Comparison of ENCODE assay signal across 8 cellular contexts in genomic region chr12:188910-189621, GRCh38. TPM values are rescaled to one million over a fixed set of nuclear protein-coding genes. Genes with fewer than 3 reads are reported as not detected.
DNase-seq lines count a peak whose midpoint lies in the region; ATAC-seq and TF ChIP-seq lines count a peak whose summit lies in the region.

No MANE protein-coding gene starts in this region.

- intact Hi-C loops in adrenal gland (cut with DNase I) = no loop called here
- intact Hi-C loops in left ventricle myocardium inferior (cut with micrococcal nuclease) = no loop called here
- intact Hi-C loops in vagina (cut with DNase I) = no loop called here

- H3K27ac ChIP-seq in adrenal gland = no peak overlapping the region
- H3K27ac ChIP-seq in left ventricle myocardium inferior (replicated peaks) = peak overlapping the region; percentile 57
- no peak overlapping the region for H3K27ac ChIP-seq in parathyroid adenoma
- H3K27ac ChIP-seq in vagina = no peak overlapping the region

- DNase-seq in AG09309 (ENCODE audit: low read depth) (no peak), GM19238 (ENCODE audit: insufficient read length, low spot score) (peak; percentile 58), NOMO-1 treated with DMSO at 0.1 percent for 48 hours (lab: John Stamatoyannopoulos, UW; ENCODE audit: unreplicated experiment) (peak; percentile 65), adrenal gland (peak in 5 of 7 donors; percentile 46 to 57 (median 52)), left ventricle myocardium inferior (peak; percentile 55), vagina (ENCODE audit: extremely low spot score in 2 of 2) (no peak)

- no peak overlapping the region for H3K9ac ChIP-seq in parathyroid adenoma

- no peak for TF ChIP-seq POLR2A in adrenal gland (IDR thresholded peaks at IDR 0.05)
- no peak for TF ChIP-seq POLR2A in vagina (IDR thresholded peaks at IDR 0.05)

- peak overlapping the region; percentile 42 for H3K4me3 ChIP-seq in AG09309 (ENCODE audit: control insufficient read depth, low read depth, low read length)
- H3K4me3 ChIP-seq in adrenal gland = peak overlapping the region in 2 of 4 donors; percentile 28 to 63
- peak overlapping the region; percentile 66 for H3K4me3 ChIP-seq in left ventricle myocardium inferior
- peak overlapping the region; percentile 59 for H3K4me3 ChIP-seq in parathyroid adenoma (ENCODE audit: low read depth, low read length)
- H3K4me3 ChIP-seq in vagina = peak overlapping the region; percentile 33 to 44

- TF ChIP-seq CTCF in AG09309 (IDR thresholded peaks at IDR 0.05; ENCODE audit: control insufficient read depth, insufficient read depth, low read depth, low read length, missing control alignments) (peak; percentile 59), adrenal gland (IDR thresholded peaks at IDR 0.05) (peak; percentile 17 to 90 (median 63)), left ventricle myocardium inferior (IDR thresholded peaks at IDR 0.05; ENCODE audit: borderline replicate concordance) (peak; percentile 92), parathyroid adenoma (IDR thresholded peaks at IDR 0.05) (peak; percentile 72), vagina (IDR thresholded peaks at IDR 0.05) (peak in 2 of 3 experiments; percentile 34 to 42)

- peak overlapping the region; percentile 93 for H3K4me2 ChIP-seq in parathyroid adenoma (ENCODE audit: low read length)

- H2AFZ ChIP-seq in parathyroid adenoma = peak overlapping the region; percentile 80

- H3K27me3 ChIP-seq in adrenal gland (no peaks in the 10 kb centered on the region), left ventricle myocardium inferior (ENCODE audit: low read depth) (peaks cover 12% of the 10 kb centered on the region), parathyroid adenoma (ENCODE audit: control insufficient read depth, insufficient read depth, low read length) (no peaks in the 10 kb centered on the region), vagina (no peaks in the 10 kb centered on the region)

- ATAC-seq in GM19452 (IDR thresholded peaks at IDR 0.05; ENCODE audit: unreplicated experiment) = no peak

- 7 to 8% (median 8%) methylated on average over 26 to 52 of the region's 52 CpGs for WGBS in adrenal gland, 4 donors

- H3K4me1 ChIP-seq in adrenal gland (replicated peaks in 1 of 2) (peaks cover 4 to 6% of the 10 kb centered on the region in 2 donors), left ventricle myocardium inferior (peaks cover 14% of the 10 kb centered on the region), parathyroid adenoma (peaks cover 15% of the 10 kb centered on the region), vagina (peaks cover 5% of the 10 kb centered on the region)

- no peaks in the 10 kb centered on the region for H3K79me2 ChIP-seq in parathyroid adenoma

- H3K36me3 ChIP-seq in adrenal gland (replicated peaks in 1 of 2) (no peaks in the 10 kb centered on the region), left ventricle myocardium inferior (no peaks in the 10 kb centered on the region), parathyroid adenoma (ENCODE audit: control insufficient read depth, insufficient read depth, low read length) (no peaks in the 10 kb centered on the region), vagina (no peaks in the 10 kb centered on the region)

- H3K9me3 ChIP-seq in adrenal gland (replicated peaks in 1 of 3) (no peaks in the 10 kb centered on the region), left ventricle myocardium inferior (replicated peaks) (no peaks in the 10 kb centered on the region), parathyroid adenoma (ENCODE audit: control insufficient read depth, low read length) (no peaks in the 10 kb centered on the region), vagina (no peaks in the 10 kb centered on the region)

RNA-seq across cellular contexts. Expression of gene SLC6A12, which starts 24.9 kb away (rescaled TPM):
- total RNA-seq in adrenal gland (1 to 10 TPM in 6 of 8 donors, under 1 TPM in 2; 0.43 to 4.3 (median 1.8) TPM), left ventricle myocardium inferior (1.2 TPM), vagina (not detected)
- polyA plus RNA-seq in adrenal gland = 1 to 10 TPM in 1 of 3 donors, under 1 TPM in 2; 0.35 to 2.6 (median 0.57) TPM

Comparison
In these comparisons a context has a peak if more than half of its experiments do, and no peak if none do; other contexts are left out.
1. DNase-seq: peak in GM19238 (single experiment), NOMO-1 treated with DMSO at 0.1 percent for 48 hours (single experiment), adrenal gland (5 of 7) and left ventricle myocardium inferior (single experiment); none in AG09309 (single experiment) and vagina (0 of 2).
2. CTCF ChIP-seq: peak in every context shown above with its lines; median percentile 92 in left ventricle myocardium inferior; 72 in parathyroid adenoma; 63 in adrenal gland; 59 in AG09309; 38 in vagina.